In the genomic region with DNA sequence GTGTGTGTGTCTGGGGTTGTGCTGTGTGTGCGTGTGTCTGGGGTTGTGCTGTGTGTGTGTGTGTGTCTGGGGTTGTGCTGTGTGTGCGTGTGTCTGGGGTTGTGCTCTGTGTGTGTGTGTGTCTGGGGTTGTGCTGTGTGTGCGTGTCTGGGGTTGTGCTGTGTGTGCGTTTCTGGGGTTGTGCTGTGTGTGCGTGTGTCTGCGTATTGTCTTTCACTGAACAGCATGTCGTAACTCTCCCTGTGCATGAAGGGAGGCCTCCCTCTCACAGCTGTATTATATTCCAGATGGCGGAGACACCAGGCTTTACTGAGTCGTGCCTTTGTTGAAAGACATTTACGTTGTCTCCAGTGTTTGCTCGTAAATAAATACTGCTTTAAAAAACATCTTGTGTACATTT, we compare ENCODE assay signal across 24 cellular contexts. TPM values are rescaled to one million over a fixed set of nuclear protein-coding genes. Genes with fewer than 3 reads are reported as not detected.
DNase-seq lines count a peak whose midpoint lies in the region; ATAC-seq, FAIRE-seq and TF ChIP-seq lines count a peak whose summit lies in the region.
"Had no signal": no experiment of that assay in that cellular context is flagged by ENCODE, and none has a peak within 500 bp of the region (broad histone marks: within the 10 kb centered on the region; RNA-seq: fewer than 3 reads in every experiment).

No MANE protein-coding gene starts in this region.

- no peak for ATAC-seq in GM12878
- no peak for ATAC-seq in HG03565 (IDR thresholded peaks at IDR 0.05; ENCODE audit: unreplicated experiment)
- ATAC-seq: activated CD8-positive, alpha-beta memory T cell treated with anti-CD3 and anti-CD28 coated beads, Interleukin-2, amount 10 ng/mL, durations not matched to agents 7 days and 5 days; activated naive CD4-positive, alpha-beta T cell treated with anti-CD3 and anti-CD28 coated beads, Interleukin-2, amount 50 U/mL, for 72 hours; activated T-helper 17 cell treated with anti-CD3 and anti-CD28 coated beads, Interleukin-2, amount 50 U/mL, for 72 hours; sciatic nerve; T-helper 17 cell had no signal

- no peak for TF ChIP-seq POLR2A in GM12878 (IDR thresholded peaks at IDR 0.05; ENCODE audit: low read depth, low read length)
- no peak for TF ChIP-seq POLR2A in esophagus muscularis mucosa (IDR thresholded peaks at IDR 0.05; ENCODE audit: low read depth)
- TF ChIP-seq POLR2A in stomach (IDR thresholded peaks at IDR 0.05) = no peak

- DNase-seq in GM12878 (ENCODE audit: low read depth, low spot score) (no peak), esophagus muscularis mucosa (ENCODE audit: extremely low spot score) (no peak), neural crest cell (ENCODE audit: low read depth, low spot score) (no peak), stomach (no peak), ureter (ENCODE audit: low spot score) (no peak), DMS53 treated with DMSO at 0.1 percent for 48 hours (lab: John Stamatoyannopoulos, UW; ENCODE audit: unreplicated experiment) (no peak)
- no peak for DNase-seq in T-helper 2 cell treated with Interferon-gamma antibody and Interleukin-4, amounts not matched to agents 5 μg/mL and 100 μg/mL, for 36 hours (ENCODE audit: low spot score)
- DNase-seq: activated CD4-positive, alpha-beta T cell treated with anti-CD3 and anti-CD28 coated beads, Interleukin-2, amount 10 ng/mL, durations not matched to agents 7 days and 5 days; activated CD8-positive, alpha-beta memory T cell treated with anti-CD3 and anti-CD28 coated beads, Interleukin-2, amount 10 ng/mL, durations not matched to agents 7 days and 5 days; CD4-positive, alpha-beta T cell; DMS 273 treated with DMSO at 0.1 percent for 48 hours; MM.1S; NCI-H1417 treated with DMSO at 0.1 percent for 48 hours; T-helper 17 cell had no signal

- H3K4me2 ChIP-seq in GM12878 (ENCODE audit: control insufficient read depth, insufficient read depth) = no peak overlapping the region

- H3K27me3 Mint-ChIP-seq in neural crest cell (ENCODE audit: low read depth) = peaks cover 3% of the 10 kb centered on the region
- no peaks in the 10 kb centered on the region for H3K27me3 Mint-ChIP-seq in T-helper 2 cell treated with Interferon-gamma antibody and Interleukin-4, amounts not matched to agents 5 μg/mL and 100 μg/mL, for 36 hours (ENCODE audit: low read depth)
- H3K27me3 Mint-ChIP-seq: activated CD4-positive, alpha-beta T cell treated with anti-CD3 and anti-CD28 coated beads, Interleukin-2, amount 10 ng/mL, durations not matched to agents 7 days and 5 days; activated T-helper 17 cell treated with anti-CD3 and anti-CD28 coated beads, Interleukin-2, amount 50 U/mL, for 72 hours; CD4-positive, alpha-beta T cell; T-helper 17 cell had no signal

- H3K36me3 ChIP-seq in GM12878 (ENCODE audit: control insufficient read depth in 2 of 2, insufficient read depth in 2 of 2, low read length in 1 of 2) = peaks cover under 1 to 3% of the 10 kb centered on the region in 2 experiments; a peak in 3 of 4 replicates
- H3K36me3 ChIP-seq in esophagus muscularis mucosa = peaks cover under 1 to 4% (median 2%) of the 10 kb centered on the region in 4 donors
- peaks cover 1 to 4% (median 3%) of the 10 kb centered on the region in 4 donors for H3K36me3 ChIP-seq in stomach
- H3K36me3 ChIP-seq: HAP-1 had no signal

- peaks cover 26% of the 10 kb centered on the region for H3K79me2 ChIP-seq in GM12878 (ENCODE audit: control insufficient read depth, insufficient read depth, low read length)

- H3K4me1 Mint-ChIP-seq in neural crest cell = peaks cover 91% of the 10 kb centered on the region
- no peaks in the 10 kb centered on the region for H3K4me1 Mint-ChIP-seq in T-helper 2 cell treated with Interferon-gamma antibody and Interleukin-4, amounts not matched to agents 5 μg/mL and 100 μg/mL, for 36 hours (ENCODE audit: low read depth)

- H3K27ac ChIP-seq in GM12878 (ENCODE audit: control insufficient read depth, insufficient read depth) (no peak overlapping the region), esophagus muscularis mucosa (replicated peaks in 1 of 4) (peak overlapping the region; percentile 27 to 87 (median 66)), stomach (peak overlapping the region in 4 of 5 donors; percentile 12 to 93 (median 57))
- H3K27ac ChIP-seq: SK-N-MC, VCaP had no signal

- H3K36me3 Mint-ChIP-seq in neural crest cell (ENCODE audit: low read depth) = peaks cover 10% of the 10 kb centered on the region
- peaks cover under 1% of the 10 kb centered on the region for H3K36me3 Mint-ChIP-seq in T-helper 2 cell treated with Interferon-gamma antibody and Interleukin-4, amounts not matched to agents 5 μg/mL and 100 μg/mL, for 36 hours (ENCODE audit: low read depth)
- H3K36me3 Mint-ChIP-seq: activated CD8-positive, alpha-beta memory T cell treated with anti-CD3 and anti-CD28 coated beads, Interleukin-2, amount 10 ng/mL, durations not matched to agents 7 days and 5 days had no signal

- no peak overlapping the region for H3K9ac ChIP-seq in GM12878 (ENCODE audit: control insufficient read depth, insufficient read depth, low read length)

- BruUV-seq in GM12878 (replicated peaks; lab: Mats Ljungman, UMichigan) = no TSS peak

- WGBS in GM12878 (ENCODE audit: insufficient coverage, insufficient replicate concordance, low lambda C conversion rate, missing lambda C conversion rate) = 86% methylated on average over 9 of the region's 11 CpGs
- 87% methylated on average over 11 of the region's 11 CpGs for WGBS in esophagus muscularis mucosa
- WGBS in stomach, 5 donors = 77 to 91% (median 88%) methylated on average over 11 of the region's 11 CpGs

- no peaks in the 10 kb centered on the region for H3K9me3 Mint-ChIP-seq in neural crest cell
- H3K9me3 Mint-ChIP-seq in T-helper 2 cell treated with Interferon-gamma antibody and Interleukin-4, amounts not matched to agents 5 μg/mL and 100 μg/mL, for 36 hours = no peaks in the 10 kb centered on the region
- H3K9me3 Mint-ChIP-seq: activated CD4-positive, alpha-beta T cell treated with anti-CD3 and anti-CD28 coated beads, Interleukin-2, amount 10 ng/mL, durations not matched to agents 7 days and 5 days; activated naive CD4-positive, alpha-beta T cell treated with anti-CD3 and anti-CD28 coated beads, Interleukin-2, amount 50 U/mL, for 72 hours; activated T-helper 17 cell treated with anti-CD3 and anti-CD28 coated beads, Interleukin-2, amount 50 U/mL, for 72 hours; CD4-positive, alpha-beta T cell had no signal

- peaks cover 6% of the 10 kb centered on the region for H3K4me1 ChIP-seq in GM12878 (ENCODE audit: control insufficient read depth, insufficient read depth, low read length)
- peaks cover 37 to 88% (median 76%) of the 10 kb centered on the region in 4 donors for H3K4me1 ChIP-seq in esophagus muscularis mucosa
- peaks cover 18 to 97% (median 65%) of the 10 kb centered on the region in 4 donors for H3K4me1 ChIP-seq in stomach
- H3K4me1 ChIP-seq: HAP-1 had no signal

- SMC1A ChIA-PET in GM12878 (lab: Charles Lee; ENCODE audit: uncharacterized antibody, unreplicated experiment) = interaction anchor here (1.1 kb wide), 1 partner anchor 62 kb away, joined by 4 read pairs; no protein-coding TSS in a partner anchor

- no peaks in the 10 kb centered on the region for H3K27me3 ChIP-seq in GM12878 (replicated peaks in 1 of 2; ENCODE audit: control insufficient read depth in 2 of 2, insufficient read depth in 2 of 2, low read length in 1 of 2)
- no peaks in the 10 kb centered on the region for H3K27me3 ChIP-seq in esophagus muscularis mucosa
- H3K27me3 ChIP-seq in stomach = no peaks in the 10 kb centered on the region

- H4K20me1 ChIP-seq in GM12878 (ENCODE audit: control insufficient read depth, insufficient read depth) = peaks cover 2% of the 10 kb centered on the region; the same call in 1 of the 2 replicates

- RAD21 ChIA-PET in GM12878 (lab: Charles Lee; ENCODE audit: unreplicated experiment) = no interaction called here

- H3K4me3 Mint-ChIP-seq in neural crest cell = peak overlapping the region; percentile 64
- H3K4me3 Mint-ChIP-seq in T-helper 2 cell treated with Interferon-gamma antibody and Interleukin-4, amounts not matched to agents 5 μg/mL and 100 μg/mL, for 36 hours = no peak overlapping the region
- H3K4me3 Mint-ChIP-seq: activated CD4-positive, alpha-beta T cell treated with anti-CD3 and anti-CD28 coated beads, Interleukin-2, amount 10 ng/mL, durations not matched to agents 7 days and 5 days; activated CD8-positive, alpha-beta memory T cell treated with anti-CD3 and anti-CD28 coated beads, Interleukin-2, amount 10 ng/mL, durations not matched to agents 7 days and 5 days; activated T-helper 17 cell treated with anti-CD3 and anti-CD28 coated beads, Interleukin-2, amount 50 U/mL, for 72 hours; CD4-positive, alpha-beta T cell; T-helper 17 cell had no signal

- POLR2A ChIA-PET in GM12878 (lab: Charles Lee) = no interaction called here

- TF ChIP-seq CTCF in GM12878 (IDR thresholded peaks at IDR 0.05 in 2 of 3, conservative IDR thresholded peaks at IDR 0.05 in 1 of 3; ENCODE audit: control insufficient read depth in 2 of 3, extremely low read depth in 1 of 3, insufficient read depth in 1 of 3, low read depth in 3 of 3, low read length in 3 of 3) (no peak), esophagus muscularis mucosa (IDR thresholded peaks at IDR 0.05) (no peak), neural crest cell (conservative IDR thresholded peaks at IDR 0.05) (no peak), stomach (IDR thresholded peaks at IDR 0.05) (no peak)

- H2AFZ ChIP-seq in GM12878 (ENCODE audit: control insufficient read depth, low read depth, low read length) = no peak overlapping the region

- intact Hi-C loops in GM12878 (cut with micrococcal nuclease; ENCODE audit: unreplicated experiment) = no loop called here
- intact Hi-C loops in esophagus muscularis mucosa (cut with DNase I) = no loop called here
- intact Hi-C loops in stomach (cut with DNase I; ENCODE audit: low total_unique reads) = loop anchor here (10.0 kb wide), 1 partner anchor 231 kb away; no protein-coding TSS in a partner anchor

- CTCF ChIA-PET in GM12878 (lab: Yijun Ruan, JAX) = interaction anchor here (2.0 kb wide), 1 partner anchor 63 kb away, joined by 8 read pairs; no protein-coding TSS in a partner anchor

- FAIRE-seq in GM12878 (lab: Jason Lieb, UNC) = no peak
- FAIRE-seq: colon, GM18507, RCC 7860 had no signal

- no peaks in the 10 kb centered on the region; the same call in 2 of the 3 replicates for H3K9me3 ChIP-seq in GM12878 (replicated peaks; ENCODE audit: control insufficient read depth, insufficient read depth, low read length)
- no peaks in the 10 kb centered on the region for H3K9me3 ChIP-seq in esophagus muscularis mucosa
- no peaks in the 10 kb centered on the region for H3K9me3 ChIP-seq in stomach
- H3K9me3 ChIP-seq: HAP-1 had no signal

- no peak for TF ChIP-seq RAD21 in GM12878 (IDR thresholded peaks at IDR 0.05; ENCODE audit: insufficient read depth, low read depth, low read length)

- TF ChIP-seq EP300 in GM12878 (IDR thresholded peaks at IDR 0.05; ENCODE audit: borderline replicate concordance in 1 of 2, control insufficient read depth in 1 of 2, low read depth in 2 of 2, low read length in 2 of 2) (no peak), esophagus muscularis mucosa (IDR thresholded peaks at IDR 0.05) (no peak), stomach (IDR thresholded peaks at IDR 0.05) (no peak)

- no peak overlapping the region for H3K27ac Mint-ChIP-seq in neural crest cell (ENCODE audit: unreplicated experiment)
- no peak overlapping the region for H3K27ac Mint-ChIP-seq in T-helper 2 cell treated with Interferon-gamma antibody and Interleukin-4, amounts not matched to agents 5 μg/mL and 100 μg/mL, for 36 hours
- H3K27ac Mint-ChIP-seq: activated CD8-positive, alpha-beta memory T cell treated with anti-CD3 and anti-CD28 coated beads, Interleukin-2, amount 10 ng/mL, durations not matched to agents 7 days and 5 days; activated naive CD4-positive, alpha-beta T cell treated with anti-CD3 and anti-CD28 coated beads, Interleukin-2, amount 50 U/mL, for 72 hours; activated T-helper 17 cell treated with anti-CD3 and anti-CD28 coated beads, Interleukin-2, amount 50 U/mL, for 72 hours; CD4-positive, alpha-beta T cell; T-helper 17 cell had no signal

- H3K4me3 ChIP-seq in GM12878 (no peak overlapping the region), esophagus muscularis mucosa (peak overlapping the region in 1 of 4 donors; percentile 24), stomach (no peak overlapping the region)
- H3K4me3 ChIP-seq: HAP-1, SK-N-MC had no signal

- in situ Hi-C loops in GM12878 (cut with MboI) = no loop called here

RNA-seq across cellular contexts. Expression of a gene that starts 5.9 kb away (rescaled TPM):
- total RNA-seq in GM12878 (2013; cell fraction: nucleolus; rRNA removed) = 179 and 190 TPM in 2 replicates
- total RNA-seq in GM12878 (2014; rRNA removed) (6.7 and 10.0 TPM in 2 replicates), GM12878 (2014; rRNA removed; fragmentation: Illumina TruSeq; extraction: Trizol) (3.0 and 4.8 TPM in 2 replicates), GM12878 (2021) (7.0 and 7.4 TPM in 2 replicates), esophagus muscularis mucosa (10 to 100 TPM; 24.9 to 52.9 (median 51.0) TPM), neural crest cell (24.5 and 26.2 TPM in 2 replicates), stomach (10 to 100 TPM in 4 of 5 donors, 1 to 10 TPM in 1; 5.2 to 35.0 (median 15.1) TPM), ureter (21.3 TPM)
- 13.1 TPM for polyA plus RNA-seq in GM12878 (2011; ENCODE audit: low read depth)
- polyA plus RNA-seq in GM12878 (2011; rRNA removed) (79.2 and 154 TPM in 2 replicates), GM12878 (2014; fragmentation: Illumina TruSeq; extraction: Trizol) (8.4 and 11.1 TPM in 2 replicates), GM12878 (2014; fragmentation: Nextera tagmentation; extraction: Ambion mirVana) (1 to 10 TPM; 3.1 to 3.8 TPM), GM12878 (2014; rRNA removed) (7.7 and 9.5 TPM in 2 replicates), GM12878 (2016; fragmentation: Nextera tagmentation; extraction: Ambion mirVana) (1 to 10 TPM; 6.1 to 6.2 TPM), stomach (1 to 10 TPM; 5.0 to 7.3 (median 5.8) TPM)
- 198 and 252 TPM in 2 replicates for polyA plus RNA-seq in GM12878 (2011; cell fraction: cytosol; rRNA removed)
- polyA plus RNA-seq in GM12878 (2011; cell fraction: nucleus; rRNA removed) = 175 and 259 TPM in 2 replicates
- polyA plus RNA-seq in GM12878 (2012) = 12.5 and 14.4 TPM in 2 replicates
- polyA minus RNA-seq in GM12878 (2011; rRNA and poly(A)+ RNA removed) = 349 and 417 TPM in 2 replicates
- 24.4 and 33.4 TPM in 2 replicates for polyA minus RNA-seq in GM12878 (2011; cell fraction: cytosol; rRNA and poly(A)+ RNA removed)
- polyA minus RNA-seq in GM12878 (2011; cell fraction: nucleus; rRNA and poly(A)+ RNA removed) = 62.5 and 74.1 TPM in 2 replicates
